ENCODE assay signal across 1 cellular context in the genomic region with DNA sequence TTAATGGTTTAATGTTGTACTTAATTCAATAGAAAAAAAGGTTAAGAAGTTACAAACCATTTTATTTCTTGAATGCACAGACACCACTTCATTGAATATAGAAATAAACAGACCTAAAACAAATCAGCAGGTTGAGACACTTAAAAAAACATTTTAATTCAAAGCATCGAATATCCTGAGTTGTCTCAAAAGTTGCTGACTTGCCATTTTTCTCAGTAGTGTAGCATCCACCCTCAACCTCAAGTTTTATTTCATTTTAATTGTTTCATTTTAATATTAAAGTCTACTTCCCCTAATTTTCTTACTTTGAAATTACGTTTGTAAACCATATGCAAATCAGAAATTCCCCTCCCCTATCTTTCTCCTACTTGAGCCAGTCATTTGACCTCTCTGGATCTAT.
TF ChIP-seq lines count a peak whose summit lies in the region.

No MANE protein-coding gene starts in this region.

TF ChIP-seq in GM23338, 12 proteins besides CTCF, POLR2A, EP300 and RAD21 (continued from another document):
- TF ChIP-seq CREB1 (CRISPR knock-in tag; IDR thresholded peaks at IDR 0.05; ENCODE audit: low read depth), result no peak
- no peak for TF ChIP-seq JUNB (IDR thresholded peaks at IDR 0.05; ENCODE audit: unreplicated experiment)
